ENCODE assay signal across 8 cellular contexts in genomic region chr22:19105867-19106802, GRCh38. TPM values are rescaled to one million over a fixed set of nuclear protein-coding genes. Genes with fewer than 3 reads are reported as not detected.
DNase-seq lines count a peak whose midpoint lies in the region; ATAC-seq and TF ChIP-seq lines count a peak whose summit lies in the region.
"Had no signal": no experiment of that assay in that cellular context is flagged by ENCODE, and none has a peak within 500 bp of the region (broad histone marks: within the 10 kb centered on the region; RNA-seq: fewer than 3 reads in every experiment).

No MANE protein-coding gene starts in this region.

- H3K36me3 Mint-ChIP-seq in HFFc6 (ENCODE audit: low read depth), result no peaks in the 10 kb centered on the region; the same call in 1 of the 2 replicates
- H3K36me3 Mint-ChIP-seq in activated CD4-positive, alpha-beta T cell treated with anti-CD3 and anti-CD28 coated beads, Interleukin-2, amount 10 ng/mL, durations not matched to agents 7 days and 5 days (ENCODE audit: low read depth), result peaks cover 16% of the 10 kb centered on the region

- no peaks in the 10 kb centered on the region for H3K9me3 Mint-ChIP-seq in HFFc6
- no peaks in the 10 kb centered on the region for H3K9me3 Mint-ChIP-seq in activated CD4-positive, alpha-beta T cell treated with anti-CD3 and anti-CD28 coated beads, Interleukin-2, amount 10 ng/mL, durations not matched to agents 7 days and 5 days

- CTCF ChIA-PET in activated CD4-positive, alpha-beta T cell treated with anti-CD3 and anti-CD28 coated beads, Interleukin-2, amount 10 ng/mL, durations not matched to agents 7 days and 5 days (lab: Charles Lee), result interaction anchor here (1.1 kb wide), 1 partner anchor 10 kb away, joined by 3 read pairs; no protein-coding TSS in a partner anchor

- ATAC-seq in HG03045 (IDR thresholded peaks at IDR 0.05; ENCODE audit: unreplicated experiment), result no peak

- H3K27ac Mint-ChIP-seq in HFFc6, result no peak overlapping the region
- H3K27ac Mint-ChIP-seq in activated CD4-positive, alpha-beta T cell treated with anti-CD3 and anti-CD28 coated beads, Interleukin-2, amount 10 ng/mL, durations not matched to agents 7 days and 5 days, result peak overlapping the region; percentile 71

- H3K4me3 Mint-ChIP-seq in HFFc6, result no peak overlapping the region
- no peak overlapping the region for H3K4me3 Mint-ChIP-seq in activated CD4-positive, alpha-beta T cell treated with anti-CD3 and anti-CD28 coated beads, Interleukin-2, amount 10 ng/mL, durations not matched to agents 7 days and 5 days

- TF ChIP-seq CTCF in HFFc6 (IDR thresholded peaks at IDR 0.05), result peak; percentile 47
- peak; percentile 42 for TF ChIP-seq CTCF in fibroblast of the aortic adventitia (IDR thresholded peaks at IDR 0.05; ENCODE audit: insufficient read depth, low read length)

- H3K4me1 Mint-ChIP-seq in HFFc6 (ENCODE audit: low read depth), result peaks cover 38% of the 10 kb centered on the region
- peaks cover 53% of the 10 kb centered on the region for H3K4me1 Mint-ChIP-seq in activated CD4-positive, alpha-beta T cell treated with anti-CD3 and anti-CD28 coated beads, Interleukin-2, amount 10 ng/mL, durations not matched to agents 7 days and 5 days

- H3K4me3 ChIP-seq in fibroblast of the aortic adventitia (ENCODE audit: low read depth, low read length), result no peak overlapping the region

- H3K27me3 Mint-ChIP-seq in HFFc6 (ENCODE audit: insufficient read depth), result no peaks in the 10 kb centered on the region; the same call in 1 of the 2 replicates
- no peaks in the 10 kb centered on the region for H3K27me3 Mint-ChIP-seq in activated CD4-positive, alpha-beta T cell treated with anti-CD3 and anti-CD28 coated beads, Interleukin-2, amount 10 ng/mL, durations not matched to agents 7 days and 5 days

- POLR2A ChIA-PET in activated CD4-positive, alpha-beta T cell treated with anti-CD3 and anti-CD28 coated beads, Interleukin-2, amount 10 ng/mL, durations not matched to agents 7 days and 5 days (lab: Charles Lee), result interaction anchor here (0.5 kb wide), 1 partner anchor 11 kb away, joined by 3 read pairs; no protein-coding TSS in a partner anchor

- DNase-seq in HFFc6 (no peak), fibroblast of the aortic adventitia (ENCODE audit: low read depth) (no peak), anterior cingulate cortex (lab: John Stamatoyannopoulos, UW) (no peak), AG08396 (ENCODE audit: low spot score) (no peak)
- DNase-seq in activated CD4-positive, alpha-beta T cell treated with anti-CD3 and anti-CD28 coated beads, Interleukin-2, amount 10 ng/mL, durations not matched to agents 7 days and 5 days, result peak; percentile 67
- peak; percentile 21 to 22 for DNase-seq in stimulated activated CD4-positive, alpha-beta T cell treated with anti-CD3 and anti-CD28 coated beads, Interleukin-4, amount 100 ng/mL, for 48 hours (ENCODE audit: low read depth in 2 of 2)

RNA-seq across cellular contexts. Expression of gene DGCR2, which starts 16.1 kb away (rescaled TPM):
- 10 to 100 TPM; 46.1 to 57.9 (median 53.7) TPM for total RNA-seq in HFFc6 (2021; fragmentation: NEBNext Ultra II Directional; extraction: Animal tissue kit (Norgen Biotek cat#: 25700))
- total RNA-seq in activated CD4-positive, alpha-beta T cell treated with anti-CD3 and anti-CD28 coated beads, Interleukin-2, amount 10 ng/mL, durations not matched to agents 7 days and 5 days, result 10 to 100 TPM; 38.7 to 39.0 TPM
- 29.2 and 42.7 TPM in 2 replicates for total RNA-seq in fibroblast of the aortic adventitia (ENCODE audit: low replicate concordance)

RNA-seq across cellular contexts. Expression of gene TSSK2, which starts 25.0 kb away (rescaled TPM):
- not detected for total RNA-seq in HFFc6 (2021; fragmentation: NEBNext Ultra II Directional; extraction: Animal tissue kit (Norgen Biotek cat#: 25700))
- total RNA-seq in activated CD4-positive, alpha-beta T cell treated with anti-CD3 and anti-CD28 coated beads, Interleukin-2, amount 10 ng/mL, durations not matched to agents 7 days and 5 days, result not detected
- not detected in 2 replicates for total RNA-seq in fibroblast of the aortic adventitia (ENCODE audit: low replicate concordance)
- total RNA-seq: RPMI7951 had no signal

RNA-seq across cellular contexts. Expression of gene ESS2, which starts 38.3 kb away (rescaled TPM):
- total RNA-seq in HFFc6 (2021; fragmentation: NEBNext Ultra II Directional; extraction: Animal tissue kit (Norgen Biotek cat#: 25700)), result 10 to 100 TPM; 16.6 to 19.2 (median 17.6) TPM
- 10 to 100 TPM; 17.9 to 18.5 TPM for total RNA-seq in activated CD4-positive, alpha-beta T cell treated with anti-CD3 and anti-CD28 coated beads, Interleukin-2, amount 10 ng/mL, durations not matched to agents 7 days and 5 days
- 13.9 and 20.1 TPM in 2 replicates for total RNA-seq in fibroblast of the aortic adventitia (ENCODE audit: low replicate concordance)

RNA-seq across cellular contexts. Expression of gene GSC2, which starts 44.0 kb away (rescaled TPM):
- not detected for total RNA-seq in HFFc6 (2021; fragmentation: NEBNext Ultra II Directional; extraction: Animal tissue kit (Norgen Biotek cat#: 25700))
- total RNA-seq in activated CD4-positive, alpha-beta T cell treated with anti-CD3 and anti-CD28 coated beads, Interleukin-2, amount 10 ng/mL, durations not matched to agents 7 days and 5 days, result not detected
- not detected in 2 replicates for total RNA-seq in fibroblast of the aortic adventitia (ENCODE audit: low replicate concordance)
- total RNA-seq: RPMI7951 had no signal

Comparison
In these comparisons a context has a peak if more than half of its experiments do, and no peak if none do; other contexts are left out.
1. DNase-seq: peak in activated CD4-positive, alpha-beta T cell treated with anti-CD3 and anti-CD28 coated beads, Interleukin-2, amount 10 ng/mL, durations not matched to agents 7 days and 5 days (single experiment) and stimulated activated CD4-positive, alpha-beta T cell treated with anti-CD3 and anti-CD28 coated beads, Interleukin-4, amount 100 ng/mL, for 48 hours (2 of 2); none in HFFc6 (single experiment), fibroblast of the aortic adventitia (single experiment), anterior cingulate cortex (0 of 58) and AG08396 (single experiment).